1 cellular context compared by ENCODE assay signal in genomic region chr5:15431923-15432322, GRCh38.
TF ChIP-seq lines count a peak whose summit lies in the region.

No MANE protein-coding gene starts in this region.

TF ChIP-seq in GM12878, 131 proteins besides CTCF, POLR2A, EP300 and RAD21 (continued from another document and continues in another):
- TF ChIP-seq USF1 (IDR thresholded peaks at IDR 0.05; ENCODE audit: borderline replicate concordance, extremely low read length, insufficient read depth, low read depth, low read length) (no peak), GATAD2B (conservative IDR thresholded peaks at IDR 0.05; ENCODE audit: low read depth) (no peak), SP1 (IDR thresholded peaks at IDR 0.05; ENCODE audit: low read depth, low read length) (no peak), PKNOX1 (IDR thresholded peaks at IDR 0.05) (no peak), ATF7 (IDR thresholded peaks at IDR 0.05; ENCODE audit: low read depth) (no peak), CHD2 (IDR thresholded peaks at IDR 0.05; ENCODE audit: borderline replicate concordance, low read depth, low read length) (no peak), ZBTB40 (IDR thresholded peaks at IDR 0.05; ENCODE audit: borderline replicate concordance) (no peak), IKZF1 (conservative IDR thresholded peaks at IDR 0.05) (no peak), HSF1 (IDR thresholded peaks at IDR 0.05; ENCODE audit: low read depth, low read length) (no peak), CEBPZ (IDR thresholded peaks at IDR 0.05; ENCODE audit: low read depth, low read length) (no peak), DPF2 (IDR thresholded peaks at IDR 0.05) (no peak), ZNF217 (IDR thresholded peaks at IDR 0.05) (no peak), SMARCA5 (IDR thresholded peaks at IDR 0.05) (no peak), SUPT20H (IDR thresholded peaks at IDR 0.05; ENCODE audit: borderline replicate concordance, control insufficient read depth, low read depth, low read length) (no peak), ZNF592 (IDR thresholded peaks at IDR 0.05) (no peak), EZH2 (IDR thresholded peaks at IDR 0.05; ENCODE audit: borderline replicate concordance, control insufficient read depth, low read depth, low read length) (no peak), KLF5 (IDR thresholded peaks at IDR 0.05; ENCODE audit: partially characterized antibody) (no peak), E4F1 (IDR thresholded peaks at IDR 0.05; ENCODE audit: borderline replicate concordance, partially characterized antibody) (no peak), FOXK2 (IDR thresholded peaks at IDR 0.05) (no peak), MEF2B (IDR thresholded peaks at IDR 0.05; ENCODE audit: partially characterized antibody, poor library complexity, severe bottlenecking) (peak; percentile 16), PML (IDR thresholded peaks at IDR 0.05; ENCODE audit: low read length) (peak; percentile 63; the same call in 1 of the 2 replicates), HDGF (IDR thresholded peaks at IDR 0.05) (no peak), HCFC1 (IDR thresholded peaks at IDR 0.05; ENCODE audit: low read length) (no peak), MEF2A (IDR thresholded peaks at IDR 0.05; ENCODE audit: insufficient read depth, low read depth, low read length) (peak; percentile 81), CBX3 (IDR thresholded peaks at IDR 0.05; ENCODE audit: borderline replicate concordance, low read depth) (no peak), HDAC2 (IDR thresholded peaks at IDR 0.05) (no peak), POLR2AphosphoS5 (IDR thresholded peaks at IDR 0.05; ENCODE audit: low read length) (no peak), E2F4 (IDR thresholded peaks at IDR 0.05; ENCODE audit: low read depth, low read length) (no peak), MYC (IDR thresholded peaks at IDR 0.05; ENCODE audit: insufficient read depth, insufficient read length, insufficient replicate concordance, low read length, severe bottlenecking) (no peak), ZBED1 (IDR thresholded peaks at IDR 0.05; ENCODE audit: borderline replicate concordance) (peak; percentile 90; the same call in 1 of the 2 replicates), ESRRA (IDR thresholded peaks at IDR 0.05; ENCODE audit: low read length) (no peak), FOS (IDR thresholded peaks at IDR 0.05; ENCODE audit: borderline replicate concordance, extremely low read depth, insufficient read length) (no peak), SIX5 (IDR thresholded peaks at IDR 0.05; ENCODE audit: low read depth, low read length, severe bottlenecking) (no peak), CHD1 (IDR thresholded peaks at IDR 0.05; ENCODE audit: low read depth, low read length) (no peak), TBL1XR1 (IDR thresholded peaks at IDR 0.05; ENCODE audit: low read depth, low read length) (no peak), TARDBP (IDR thresholded peaks at IDR 0.05; ENCODE audit: borderline replicate concordance) (no peak), STAT1 (conservative IDR thresholded peaks at IDR 0.05) (no peak), RCOR1 (conservative IDR thresholded peaks at IDR 0.05; ENCODE audit: low read depth, low read length) (no peak), TCF3 (IDR thresholded peaks at IDR 0.05; ENCODE audit: borderline replicate concordance, insufficient read depth, low read depth, low read length) (no peak), ZNF24 (IDR thresholded peaks at IDR 0.05) (no peak), SKIL (IDR thresholded peaks at IDR 0.05; ENCODE audit: low read depth, poor library complexity, severe bottlenecking) (no peak), HDAC6 (IDR thresholded peaks at IDR 0.05; ENCODE audit: unreplicated experiment) (no peak)
